Comparison of ENCODE assay signal across 17 cellular contexts in genomic region chr2:174338155-174338495, GRCh38. TPM values are rescaled to one million over a fixed set of nuclear protein-coding genes. Genes with fewer than 3 reads are reported as not detected.
DNase-seq lines count a peak whose midpoint lies in the region; ATAC-seq, FAIRE-seq and TF ChIP-seq lines count a peak whose summit lies in the region.
"Had no signal": no experiment of that assay in that cellular context is flagged by ENCODE, and none has a peak within 500 bp of the region (broad histone marks: within the 10 kb centered on the region; RNA-seq: fewer than 3 reads in every experiment).

No MANE protein-coding gene starts in this region.

- peak overlapping the region; percentile 80 for H3K4me3 Mint-ChIP-seq in T-helper 2 cell treated with Interferon-gamma antibody and Interleukin-4, amounts not matched to agents 5 μg/mL and 100 μg/mL, for 36 hours
- H3K4me3 Mint-ChIP-seq in astrocyte (ENCODE audit: unreplicated experiment) (no peak overlapping the region), nephron progenitor cell (peak overlapping the region; percentile 86)

- H2BK12ac ChIP-seq in neuronal stem cell (ENCODE audit: low read length): no peak overlapping the region

- no peak overlapping the region for H2BK120ac ChIP-seq in neuronal stem cell (ENCODE audit: low read depth, low read length)

- no peak overlapping the region for H2BK15ac ChIP-seq in neuronal stem cell (ENCODE audit: low read length)

- no peak overlapping the region for H3K14ac ChIP-seq in neuronal stem cell (ENCODE audit: low read length)

- no peak overlapping the region for H4K91ac ChIP-seq in neuronal stem cell (ENCODE audit: low read depth, low read length, poor library complexity)

- TF ChIP-seq CTCF in astrocyte (IDR thresholded peaks at IDR 0.05; ENCODE audit: insufficient read depth, low read depth, low read length) (no peak), nephron progenitor cell (IDR thresholded peaks at IDR 0.05) (no peak)

- DNase-seq in T-helper 2 cell treated with Interferon-gamma antibody and Interleukin-4, amounts not matched to agents 5 μg/mL and 100 μg/mL, for 36 hours (ENCODE audit: low spot score): no peak
- DNase-seq in T-helper 2 cell: no peak
- no peak for DNase-seq in astrocyte (ENCODE audit: low read depth)
- no peak for DNase-seq in nephron progenitor cell
- DNase-seq in DMS 273 treated with DMSO at 0.1 percent for 48 hours (lab: John Stamatoyannopoulos, UW): no peak
- no peak for DNase-seq in neuronal stem cell (ENCODE audit: low spot score)
- DNase-seq: foreskin melanocyte, IMR-90, NCI-H2029 treated with DMSO at 0.1 percent for 48 hours, upper lobe of right lung had no signal

- H3K36me3 Mint-ChIP-seq in T-helper 2 cell treated with Interferon-gamma antibody and Interleukin-4, amounts not matched to agents 5 μg/mL and 100 μg/mL, for 36 hours (ENCODE audit: low read depth): no peaks in the 10 kb centered on the region
- H3K36me3 Mint-ChIP-seq in astrocyte (ENCODE audit: low read depth, unreplicated experiment) (no peaks in the 10 kb centered on the region), nephron progenitor cell (ENCODE audit: low read depth) (no peaks in the 10 kb centered on the region)

- peaks cover 100% of the 10 kb centered on the region for H3K27me3 ChIP-seq in HUES48 (ENCODE audit: control insufficient read depth, insufficient read depth, low read length)
- H3K27me3 ChIP-seq in astrocyte (ENCODE audit: insufficient read depth, low read length): peaks cover 94% of the 10 kb centered on the region
- peaks cover 36 to 84% (median 57%) of the 10 kb centered on the region in 3 experiments for H3K27me3 ChIP-seq in neuronal stem cell (ENCODE audit: control insufficient read depth in 3 of 3, insufficient read depth in 3 of 3, low read depth in 1 of 3, low read length in 3 of 3)
- H3K27me3 ChIP-seq: SJSA1 had no signal

- H3K4me1 Mint-ChIP-seq in T-helper 2 cell treated with Interferon-gamma antibody and Interleukin-4, amounts not matched to agents 5 μg/mL and 100 μg/mL, for 36 hours (ENCODE audit: low read depth): peaks cover 31% of the 10 kb centered on the region
- peaks cover 12% of the 10 kb centered on the region for H3K4me1 Mint-ChIP-seq in astrocyte (ENCODE audit: low read depth, unreplicated experiment)
- H3K4me1 Mint-ChIP-seq in nephron progenitor cell: peaks cover 57% of the 10 kb centered on the region

- H4K8ac ChIP-seq in neuronal stem cell (ENCODE audit: low read depth, low read length): no peak overlapping the region

- H3K79me2 ChIP-seq in astrocyte (ENCODE audit: insufficient read depth, low read length): no peaks in the 10 kb centered on the region

- H2BK5ac ChIP-seq in neuronal stem cell (ENCODE audit: low read length): no peak overlapping the region

- peaks cover 32% of the 10 kb centered on the region for H4K20me1 ChIP-seq in astrocyte (ENCODE audit: insufficient read depth, low read length)

- no peaks in the 10 kb centered on the region for H3K36me3 ChIP-seq in HUES48 (ENCODE audit: control insufficient read depth, insufficient read depth, low read length)
- H3K36me3 ChIP-seq in astrocyte (ENCODE audit: insufficient read depth, low read length): no peaks in the 10 kb centered on the region
- H3K36me3 ChIP-seq in neuronal stem cell (replicated peaks in 1 of 2; ENCODE audit: control insufficient read depth in 2 of 2, insufficient read depth in 2 of 2, low read length in 2 of 2): peaks cover 0 to 12% of the 10 kb centered on the region in 2 donors
- H3K36me3 ChIP-seq: SJSA1, upper lobe of right lung had no signal

- H3K4ac ChIP-seq in neuronal stem cell (ENCODE audit: low read length): no peak overlapping the region

- H2AFZ ChIP-seq in astrocyte (ENCODE audit: low read depth, low read length) (no peak overlapping the region), neuronal stem cell (ENCODE audit: low read length) (no peak overlapping the region)

- H3K9me3 Mint-ChIP-seq in T-helper 2 cell treated with Interferon-gamma antibody and Interleukin-4, amounts not matched to agents 5 μg/mL and 100 μg/mL, for 36 hours: no peaks in the 10 kb centered on the region
- H3K9me3 Mint-ChIP-seq in astrocyte (ENCODE audit: unreplicated experiment) (peaks cover 17% of the 10 kb centered on the region), nephron progenitor cell (no peaks in the 10 kb centered on the region)

- H3K9me3 ChIP-seq in HUES48 (ENCODE audit: control insufficient read depth, insufficient read depth, low read length) (no peaks in the 10 kb centered on the region), astrocyte (ENCODE audit: insufficient read depth, low read depth, low read length) (no peaks in the 10 kb centered on the region), neuronal stem cell (replicated peaks in 1 of 2; ENCODE audit: control insufficient read depth in 2 of 2, insufficient read depth in 1 of 2, low read depth in 1 of 2, low read length in 2 of 2) (no peaks in the 10 kb centered on the region)
- H3K9me3 ChIP-seq: SJSA1, upper lobe of right lung had no signal

- H3K4me3 ChIP-seq in HUES48 (ENCODE audit: low read depth, low read length): peak overlapping the region; percentile 54; the same call in 1 of the 2 replicates
- H3K4me3 ChIP-seq in astrocyte (ENCODE audit: insufficient read depth, low read depth, low read length): no peak overlapping the region
- peak overlapping the region in 1 of 2 donors; percentile 74 for H3K4me3 ChIP-seq in neuronal stem cell (ENCODE audit: low read length in 2 of 2)
- H3K4me3 ChIP-seq: SJSA1, upper lobe of right lung had no signal

- H3K27me3 Mint-ChIP-seq in T-helper 2 cell treated with Interferon-gamma antibody and Interleukin-4, amounts not matched to agents 5 μg/mL and 100 μg/mL, for 36 hours (ENCODE audit: low read depth): peaks cover 64% of the 10 kb centered on the region
- peaks cover 56% of the 10 kb centered on the region for H3K27me3 Mint-ChIP-seq in astrocyte (ENCODE audit: low read depth, unreplicated experiment)
- peaks cover 76% of the 10 kb centered on the region for H3K27me3 Mint-ChIP-seq in nephron progenitor cell (ENCODE audit: low read depth, poor library complexity)

- FAIRE-seq in astrocyte (lab: Jason Lieb, UNC): no peak
- FAIRE-seq: A204.1, H54, islet of Langerhans had no signal

- H3K27ac Mint-ChIP-seq in T-helper 2 cell treated with Interferon-gamma antibody and Interleukin-4, amounts not matched to agents 5 μg/mL and 100 μg/mL, for 36 hours: no peak overlapping the region
- H3K27ac Mint-ChIP-seq in astrocyte (ENCODE audit: unreplicated experiment) (no peak overlapping the region), nephron progenitor cell (no peak overlapping the region)

- no peak overlapping the region for H3K18ac ChIP-seq in neuronal stem cell (ENCODE audit: low read length)

- H3K4me2 ChIP-seq in astrocyte (ENCODE audit: low read length) (peak overlapping the region; percentile 71), neuronal stem cell (ENCODE audit: insufficient read depth, low read length, poor library complexity, severe bottlenecking) (no peak overlapping the region)

- H3K4me1 ChIP-seq in HUES48 (ENCODE audit: control insufficient read depth, insufficient read depth, low read length) (peaks cover 70% of the 10 kb centered on the region), astrocyte (ENCODE audit: insufficient read depth, low read length) (peaks cover 14% of the 10 kb centered on the region), neuronal stem cell (ENCODE audit: control insufficient read depth in 2 of 2, insufficient read depth in 1 of 2, low read depth in 1 of 2, low read length in 2 of 2) (peaks cover 17 to 24% of the 10 kb centered on the region in 2 donors)

- no CpG with 5 or more reads among the region's 4 CpGs for WGBS in neuronal stem cell (ENCODE audit: extremely low coverage in 2 of 2, insufficient read length in 2 of 2, insufficient replicate concordance in 1 of 2), 2 donors

- H3K79me1 ChIP-seq in neuronal stem cell (ENCODE audit: low read depth, low read length): no peaks in the 10 kb centered on the region

- no peak for ATAC-seq in GM21390 (IDR thresholded peaks at IDR 0.05; ENCODE audit: unreplicated experiment)
- ATAC-seq: upper lobe of right lung had no signal

- no peak overlapping the region for H3K27ac ChIP-seq in HUES48 (ENCODE audit: low read depth, low read length)
- H3K27ac ChIP-seq in astrocyte (ENCODE audit: low read depth, low read length): no peak overlapping the region
- no peak overlapping the region for H3K27ac ChIP-seq in neuronal stem cell (replicated peaks; ENCODE audit: low read length)
- H3K27ac ChIP-seq: SJSA1, upper lobe of right lung had no signal

- no peak overlapping the region for H2AK5ac ChIP-seq in neuronal stem cell (ENCODE audit: low read depth, low read length)

- no peak overlapping the region for H3K23ac ChIP-seq in neuronal stem cell (ENCODE audit: low read depth, low read length, poor library complexity)

- H3K9ac ChIP-seq in HUES48 (ENCODE audit: low read depth, low read length): no peak overlapping the region
- no peak overlapping the region for H3K9ac ChIP-seq in astrocyte (ENCODE audit: low read length)
- no peak overlapping the region for H3K9ac ChIP-seq in neuronal stem cell (ENCODE audit: low read depth, low read length, poor library complexity)

RNA-seq across cellular contexts. Expression of gene SP9, which starts 3.4 kb away (rescaled TPM):
- total RNA-seq in astrocyte: not detected in 2 replicates
- polyA plus RNA-seq in neuronal stem cell (2013, experiment 1 of 2): 0.11 TPM
- polyA plus RNA-seq in neuronal stem cell (2013, experiment 2 of 2): 0.10 TPM
- total RNA-seq: dermis microvascular lymphatic vessel endothelial cell, IMR-90, upper lobe of right lung had no signal
- polyA plus RNA-seq: IMR-90 had no signal

RNA-seq across cellular contexts. Expression of gene SCRN3, which starts 57.4 kb away (rescaled TPM):
- 18.5 and 20.1 TPM in 2 replicates for total RNA-seq in astrocyte
- 14.3 TPM for polyA plus RNA-seq in neuronal stem cell (2013, experiment 1 of 2)
- polyA plus RNA-seq in neuronal stem cell (2013, experiment 2 of 2): 13.9 TPM
